In genomic region chr10:125252937-125253336, GRCh38 we compare ENCODE assay signal across 25 cellular contexts.
"Had no signal": no experiment of that assay in that cellular context is flagged by ENCODE, and none has a peak within 500 bp of the region (broad histone marks: within the 10 kb centered on the region; RNA-seq: fewer than 3 reads in every experiment).

No MANE protein-coding gene starts in this region.

- H3K4me1 ChIP-seq: pancreas, prostate gland, right lobe of liver, sigmoid colon, stomach, thyroid gland, transverse colon, upper lobe of left lung, vagina had no signal

- H3K27ac ChIP-seq: neutrophil, pancreas, prostate gland, right lobe of liver, sigmoid colon, stomach, thoracic aorta, thyroid gland, transverse colon, upper lobe of left lung, vagina had no signal

- H3K27me3 Mint-ChIP-seq: stimulated activated naive CD8-positive, alpha-beta T cell treated with anti-CD3 and anti-CD28 coated beads, Interleukin-15, Interleukin-2, amounts not matched to agents 100 ng/mL and 50 ng/mL, for 24 hours had no signal

- H3K9me3 ChIP-seq: neutrophil, pancreas, prostate gland, right lobe of liver, thoracic aorta, thyroid gland, vagina had no signal

- H3K27me3 ChIP-seq: neutrophil, pancreas, right lobe of liver, sigmoid colon, stomach, thyroid gland, transverse colon, upper lobe of left lung, vagina had no signal

- H3K36me3 ChIP-seq: neutrophil, pancreas, prostate gland, right lobe of liver, sigmoid colon, stomach, thoracic aorta, thyroid gland, transverse colon, upper lobe of left lung, vagina had no signal

- H3K4me3 ChIP-seq: pancreas, prostate gland, right lobe of liver, sigmoid colon, stomach, thoracic aorta, thyroid gland, transverse colon, upper lobe of left lung, vagina had no signal

- H3K27ac Mint-ChIP-seq: naive B cell; naive thymus-derived CD8-positive, alpha-beta T cell; natural killer cell treated with Interleukin-12 subunit alpha and Interleukin-12 subunit beta and Interleukin-15 and Interleukin-18, amount 100 ng/mL, for 72 hours; stimulated activated effector memory CD8-positive, alpha-beta T cell treated with anti-CD3 and anti-CD28 coated beads, Interleukin-12 subunit alpha, Interleukin-12 subunit beta, amount 100 ng/mL, for 72 hours; stimulated activated naive B cell treated with anti-CD40 and anti-IgM and Interleukin-4, amounts not matched to agents 10 μg/mL and 1 μg/mL and 100 μg/mL, for 72 hours; stimulated activated naive CD8-positive, alpha-beta T cell treated with anti-CD3 and anti-CD28 coated beads, Interleukin-15, Interleukin-2, amounts not matched to agents 100 ng/mL and 50 ng/mL, for 24 hours had no signal

- H3K9me3 Mint-ChIP-seq: natural killer cell treated with Interleukin-12 subunit alpha and Interleukin-12 subunit beta and Interleukin-15 and Interleukin-18, amount 100 ng/mL, for 72 hours had no signal

- H3K4me1 Mint-ChIP-seq: naive B cell; naive thymus-derived CD8-positive, alpha-beta T cell; stimulated activated effector memory CD8-positive, alpha-beta T cell treated with anti-CD3 and anti-CD28 coated beads, Interleukin-12 subunit alpha, Interleukin-12 subunit beta, amount 100 ng/mL, for 72 hours; stimulated activated naive B cell treated with anti-CD40 and anti-IgM and Interleukin-4, amounts not matched to agents 10 μg/mL and 1 μg/mL and 100 μg/mL, for 72 hours had no signal

- ATAC-seq: naive thymus-derived CD8-positive, alpha-beta T cell; natural killer cell treated with Interleukin-12 subunit alpha and Interleukin-12 subunit beta and Interleukin-15 and Interleukin-18, amount 100 ng/mL, for 72 hours; pancreas; right cardiac atrium; right lobe of liver; stimulated activated effector memory CD8-positive, alpha-beta T cell treated with anti-CD3 and anti-CD28 coated beads, Interleukin-12 subunit alpha, Interleukin-12 subunit beta, amount 100 ng/mL, for 72 hours; stimulated activated naive B cell treated with anti-CD40 and anti-IgM and Interleukin-4, amounts not matched to agents 10 μg/mL and 1 μg/mL and 100 μg/mL, for 72 hours had no signal

- H3K4me3 Mint-ChIP-seq: naive B cell; naive thymus-derived CD8-positive, alpha-beta T cell; natural killer cell treated with Interleukin-12 subunit alpha and Interleukin-12 subunit beta and Interleukin-15 and Interleukin-18, amount 100 ng/mL, for 72 hours; stimulated activated effector memory CD8-positive, alpha-beta T cell treated with anti-CD3 and anti-CD28 coated beads, Interleukin-12 subunit alpha, Interleukin-12 subunit beta, amount 100 ng/mL, for 72 hours; stimulated activated naive B cell treated with anti-CD40 and anti-IgM and Interleukin-4, amounts not matched to agents 10 μg/mL and 1 μg/mL and 100 μg/mL, for 72 hours; stimulated activated naive CD8-positive, alpha-beta T cell treated with anti-CD3 and anti-CD28 coated beads, Interleukin-15, Interleukin-2, amounts not matched to agents 100 ng/mL and 50 ng/mL, for 24 hours had no signal

- DNase-seq: naive B cell; naive thymus-derived CD8-positive, alpha-beta T cell; nucleus accumbens; pancreas; right cardiac atrium; right lobe of liver; sigmoid colon; small intestine; stimulated activated CD4-positive, alpha-beta T cell treated with anti-CD3 and anti-CD28 coated beads, Interleukin-15, amount 100 ng/mL, for 24 hours; stimulated activated CD4-positive, alpha-beta T cell treated with anti-CD3 and anti-CD28 coated beads, Interleukin-2, amount 100 ng/mL, for 24 hours; stimulated activated CD4-positive, alpha-beta T cell treated with anti-CD3 and anti-CD28 coated beads, Interleukin-2, amount 100 ng/mL, for 48 hours; stimulated activated CD4-positive, alpha-beta T cell treated with anti-CD3 and anti-CD28 coated beads, Interleukin-4, amount 100 ng/mL, for 24 hours; stimulated activated naive B cell treated with anti-CD40 and anti-IgM and Interleukin-4, amounts not matched to agents 10 μg/mL and 1 μg/mL and 100 μg/mL, for 72 hours; stimulated activated naive CD4-positive, alpha-beta T cell treated with Interleukin-2 at 50 U/mL for 16 hours; stomach; thyroid gland; transverse colon; upper lobe of left lung had no signal

- H3K36me3 Mint-ChIP-seq: naive B cell; stimulated activated effector memory CD8-positive, alpha-beta T cell treated with anti-CD3 and anti-CD28 coated beads, Interleukin-12 subunit alpha, Interleukin-12 subunit beta, amount 100 ng/mL, for 72 hours had no signal
